In the genomic region with DNA sequence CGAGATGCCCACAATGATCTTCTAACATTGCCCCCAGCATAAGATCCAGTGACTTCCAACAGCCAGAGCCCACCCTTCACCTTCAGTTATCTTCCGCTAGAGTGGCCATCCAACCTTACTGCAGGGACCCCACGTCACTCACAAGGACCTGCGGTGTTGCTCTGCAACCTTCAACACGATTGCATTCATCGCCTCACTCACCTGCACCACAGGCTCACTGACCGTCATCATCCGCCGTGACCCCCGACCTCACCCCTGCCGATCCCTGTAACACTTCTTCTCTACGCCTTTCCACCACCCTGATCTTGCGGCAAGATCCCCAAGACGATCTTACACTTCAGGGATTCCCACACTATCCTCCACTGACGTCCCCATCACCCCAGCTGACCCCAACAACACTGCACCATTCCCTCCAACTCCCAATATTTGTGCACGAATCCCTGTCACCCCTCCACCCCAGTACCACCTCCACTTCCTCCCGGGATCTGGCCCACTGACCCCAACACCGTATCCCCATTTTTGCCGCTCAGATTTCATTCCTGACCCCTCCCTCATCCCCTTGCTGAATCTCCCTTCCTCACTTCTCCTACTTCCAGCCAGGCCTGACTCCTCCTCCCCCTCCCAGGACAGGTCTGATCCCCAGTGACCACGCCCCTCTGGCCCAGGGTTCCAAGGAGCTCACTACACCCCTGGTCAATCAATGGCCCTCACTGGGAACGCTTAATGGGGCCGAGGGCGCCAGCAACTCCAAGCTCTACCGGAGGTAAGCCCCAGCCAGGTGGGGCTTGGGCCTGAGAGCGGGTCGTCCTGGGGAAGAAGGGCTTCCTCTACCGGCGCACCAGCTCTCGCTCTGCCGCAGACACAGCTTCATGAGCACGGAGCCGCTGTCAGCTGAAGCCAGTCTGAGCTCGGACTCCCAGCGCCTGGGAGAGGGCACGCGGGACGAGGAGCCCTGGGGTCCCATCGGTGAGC, we compare ENCODE assay signal across 12 cellular contexts. TPM values are rescaled to one million over a fixed set of nuclear protein-coding genes. Genes with fewer than 3 reads are reported as not detected.
DNase-seq lines count a peak whose midpoint lies in the region; ATAC-seq and TF ChIP-seq lines count a peak whose summit lies in the region.
"Had no signal": no experiment of that assay in that cellular context is flagged by ENCODE, and none has a peak within 500 bp of the region (broad histone marks: within the 10 kb centered on the region; RNA-seq: fewer than 3 reads in every experiment).

No MANE protein-coding gene starts in this region.

- intact Hi-C loops in PC-9 (cut with micrococcal nuclease; ENCODE audit: unreplicated experiment), result no loop called here

- BruUV-seq in PC-9 (replicated peaks; lab: Mats Ljungman, UMichigan), result no TSS peak

- POLR2A ChIA-PET in activated CD4-positive, alpha-beta T cell treated with anti-CD3 and anti-CD28 coated beads, Interleukin-2, amount 10 ng/mL, durations not matched to agents 7 days and 5 days (lab: Charles Lee), result interaction anchor here (0.5 to 1.1 kb wide), 4 partner anchors 14 to 525 kb away, joined by 3 to 4 read pairs (median 3); no protein-coding TSS in a partner anchor
- POLR2A ChIA-PET in PC-9 (lab: Charles Lee; ENCODE audit: unreplicated experiment), result interaction anchor here (0.6 to 0.7 kb wide), 2 partner anchors 15 to 1108 kb away, joined by 3 read pairs; no protein-coding TSS in a partner anchor

- H3K4me1 ChIP-seq in PC-9 (replicated peaks; ENCODE audit: insufficient read depth) (no peaks in the 10 kb centered on the region), skeletal muscle satellite cell (ENCODE audit: control insufficient read depth, insufficient read depth, low read length) (no peaks in the 10 kb centered on the region)

- H3K79me2 ChIP-seq in PC-9 (ENCODE audit: low read depth), result no peaks in the 10 kb centered on the region

- H3K9me3 Mint-ChIP-seq in activated CD4-positive, alpha-beta T cell treated with anti-CD3 and anti-CD28 coated beads, Interleukin-2, amount 10 ng/mL, durations not matched to agents 7 days and 5 days, result no peaks in the 10 kb centered on the region

- no peak overlapping the region for H2AFZ ChIP-seq in PC-9

- CTCF ChIA-PET in activated CD4-positive, alpha-beta T cell treated with anti-CD3 and anti-CD28 coated beads, Interleukin-2, amount 10 ng/mL, durations not matched to agents 7 days and 5 days (lab: Charles Lee), result interaction anchor here (0.8 to 1.8 kb wide), 6 partner anchors 9 to 145 kb away, joined by 3 to 7 read pairs (median 4); a partner anchor contains a TSS
- CTCF ChIA-PET in PC-9 (lab: Charles Lee), result interaction anchor here (0.6 kb wide), 1 partner anchor 9 kb away, joined by 3 read pairs; no protein-coding TSS in a partner anchor

- H3K9ac ChIP-seq in skeletal muscle satellite cell (ENCODE audit: low read depth, low read length), result no peak overlapping the region

- peaks cover 5% of the 10 kb centered on the region for H3K36me3 Mint-ChIP-seq in activated CD4-positive, alpha-beta T cell treated with anti-CD3 and anti-CD28 coated beads, Interleukin-2, amount 10 ng/mL, durations not matched to agents 7 days and 5 days (ENCODE audit: low read depth)

- H3K9me3 ChIP-seq in PC-9 (ENCODE audit: insufficient read depth, low read depth) (no peaks in the 10 kb centered on the region), skeletal muscle satellite cell (replicated peaks; ENCODE audit: low read length) (peaks cover 3% of the 10 kb centered on the region)
- H3K9me3 ChIP-seq: thoracic aorta had no signal

- peaks cover 13% of the 10 kb centered on the region for H3K4me1 Mint-ChIP-seq in activated CD4-positive, alpha-beta T cell treated with anti-CD3 and anti-CD28 coated beads, Interleukin-2, amount 10 ng/mL, durations not matched to agents 7 days and 5 days

- H3K36me3 ChIP-seq in PC-9 (ENCODE audit: low read depth), result no peaks in the 10 kb centered on the region
- peaks cover 20% of the 10 kb centered on the region for H3K36me3 ChIP-seq in skeletal muscle satellite cell (ENCODE audit: insufficient read depth, low read length)

- peaks cover 42% of the 10 kb centered on the region for H3K27me3 Mint-ChIP-seq in activated CD4-positive, alpha-beta T cell treated with anti-CD3 and anti-CD28 coated beads, Interleukin-2, amount 10 ng/mL, durations not matched to agents 7 days and 5 days

- peak overlapping the region; percentile 49 for H3K4me3 Mint-ChIP-seq in activated CD4-positive, alpha-beta T cell treated with anti-CD3 and anti-CD28 coated beads, Interleukin-2, amount 10 ng/mL, durations not matched to agents 7 days and 5 days

- no peak overlapping the region for H3K27ac Mint-ChIP-seq in activated CD4-positive, alpha-beta T cell treated with anti-CD3 and anti-CD28 coated beads, Interleukin-2, amount 10 ng/mL, durations not matched to agents 7 days and 5 days

- H3F3A ChIP-seq in PC-9 (ENCODE audit: insufficient read depth, low read depth), result peaks cover 20% of the 10 kb centered on the region; the same call in 1 of the 2 replicates

- H3K27ac ChIP-seq in PC-9, result no peak overlapping the region
- H3K27ac ChIP-seq: thoracic aorta had no signal

- H3K4me2 ChIP-seq in PC-9, result peak overlapping the region; percentile 45; the same call in 1 of the 2 replicates
- peak overlapping the region; percentile 77 for H3K4me2 ChIP-seq in skeletal muscle satellite cell (ENCODE audit: low read length)

- H3K4me3 ChIP-seq in PC-9 (no peak overlapping the region), epithelial cell of proximal tubule (ENCODE audit: low read depth, low read length) (peak overlapping the region; percentile 23), skeletal muscle satellite cell (ENCODE audit: low read length) (no peak overlapping the region)

- DNase-seq in activated CD4-positive, alpha-beta T cell treated with anti-CD3 and anti-CD28 coated beads, Interleukin-2, amount 10 ng/mL, durations not matched to agents 7 days and 5 days, result no peak
- no peak for DNase-seq in activated CD4-positive, alpha-beta T cell treated with anti-CD3 and anti-CD28 coated beads for 1 hour
- DNase-seq in PC-9, result no peak
- no peak for DNase-seq in epithelial cell of proximal tubule (ENCODE audit: low read depth)
- no peak for DNase-seq in NCI-H2029 treated with DMSO at 0.1 percent for 48 hours (lab: John Stamatoyannopoulos, UW)
- DNase-seq in medulla oblongata (ENCODE audit: extremely low spot score), result no peak
- DNase-seq: cortex of kidney, OCI-M1 had no signal

- no peaks in the 10 kb centered on the region for H3K27me3 ChIP-seq in PC-9 (ENCODE audit: insufficient read depth, low read depth)
- H3K27me3 ChIP-seq in skeletal muscle satellite cell (ENCODE audit: control insufficient read depth, insufficient read depth, low read length), result peaks cover 44% of the 10 kb centered on the region

- H3K9me2 ChIP-seq in PC-9 (ENCODE audit: insufficient read depth), result no peaks in the 10 kb centered on the region

- ATAC-seq in HG02938 (IDR thresholded peaks at IDR 0.05; ENCODE audit: unreplicated experiment), result no peak

- TF ChIP-seq CTCF in PC-9 (conservative IDR thresholded peaks at IDR 0.05), result no peak
- TF ChIP-seq CTCF in epithelial cell of proximal tubule (conservative IDR thresholded peaks at IDR 0.05; ENCODE audit: low read depth, low read length), result no peak

- no peaks in the 10 kb centered on the region for H4K20me1 ChIP-seq in PC-9 (ENCODE audit: insufficient read depth)

RNA-seq across cellular contexts. Expression of a gene that starts 7.6 kb away (rescaled TPM):
- under 1 TPM; 0.10 TPM for total RNA-seq in activated CD4-positive, alpha-beta T cell treated with anti-CD3 and anti-CD28 coated beads, Interleukin-2, amount 10 ng/mL, durations not matched to agents 7 days and 5 days
- not detected in 2 replicates for total RNA-seq in PC-9 (2021)
- 0.07 and 2.2 TPM in 2 replicates for total RNA-seq in epithelial cell of proximal tubule
- not detected in 2 replicates for total RNA-seq in skeletal muscle satellite cell (2012; rRNA removed)

RNA-seq across cellular contexts. Expression of a gene that starts 8.6 kb away (rescaled TPM):
- 100 to 1,000 TPM; 104 to 107 TPM for total RNA-seq in activated CD4-positive, alpha-beta T cell treated with anti-CD3 and anti-CD28 coated beads, Interleukin-2, amount 10 ng/mL, durations not matched to agents 7 days and 5 days
- total RNA-seq in PC-9 (2021) (164 and 204 TPM in 2 replicates), epithelial cell of proximal tubule (161 and 197 TPM in 2 replicates)
- total RNA-seq in skeletal muscle satellite cell (2012; rRNA removed), result 98.6 and 102 TPM in 2 replicates

RNA-seq across cellular contexts. Expression of a gene that starts 29.1 kb away (rescaled TPM):
- total RNA-seq in activated CD4-positive, alpha-beta T cell treated with anti-CD3 and anti-CD28 coated beads, Interleukin-2, amount 10 ng/mL, durations not matched to agents 7 days and 5 days, result 10 to 100 TPM; 61.1 to 70.5 TPM
- 226 and 413 TPM in 2 replicates for total RNA-seq in PC-9 (2021)
- total RNA-seq in epithelial cell of proximal tubule, result 195 and 567 TPM in 2 replicates
- 176 and 177 TPM in 2 replicates for total RNA-seq in skeletal muscle satellite cell (2012; rRNA removed)

RNA-seq across cellular contexts. Expression of a gene that starts 47.6 kb away (rescaled TPM):
- under 1 TPM in 1 of 2 experiments, not detected in 1; 0.08 TPM for total RNA-seq in activated CD4-positive, alpha-beta T cell treated with anti-CD3 and anti-CD28 coated beads, Interleukin-2, amount 10 ng/mL, durations not matched to agents 7 days and 5 days
- total RNA-seq in PC-9 (2021) (8.3 and 11.8 TPM in 2 replicates), epithelial cell of proximal tubule (8.0 and 15.0 TPM in 2 replicates)
- total RNA-seq in skeletal muscle satellite cell (2012; rRNA removed), result 1.5 TPM in 1 of 2 replicates, not detected in the other

RNA-seq across cellular contexts. Expression of a gene that starts 48.1 kb away (rescaled TPM):
- not detected for total RNA-seq in activated CD4-positive, alpha-beta T cell treated with anti-CD3 and anti-CD28 coated beads, Interleukin-2, amount 10 ng/mL, durations not matched to agents 7 days and 5 days
- total RNA-seq in PC-9 (2021) (not detected in 2 replicates), epithelial cell of proximal tubule (not detected in 2 replicates)
- not detected in 2 replicates for total RNA-seq in skeletal muscle satellite cell (2012; rRNA removed)
- total RNA-seq: HT1080 had no signal
